8 cellular contexts compared by ENCODE assay signal in genomic region chr2:39494784-39495251, GRCh38. TPM values are rescaled to one million over a fixed set of nuclear protein-coding genes. Genes with fewer than 3 reads are reported as not detected.
A peak's percentile ranks its signal among the peaks of the same experiment; 100 is the strongest.
DNase-seq lines count a peak whose midpoint lies in the region; ATAC-seq and TF ChIP-seq lines count a peak whose summit lies in the region.

No MANE protein-coding gene starts in this region.

- H3K27ac Mint-ChIP-seq in HFFc6, result peak overlapping the region; percentile 85

- H3K4me3 Mint-ChIP-seq in HFFc6, result peak overlapping the region; percentile 61

- intact Hi-C loops in right cardiac atrium (cut with DNase I), result loop anchor here in 1 of 4 donors (5.0 kb wide), 1 partner anchor 58 kb away; the partner anchor contains the start of gene MAP4K3
- intact Hi-C loops in vagina (cut with DNase I), result no loop called here

- H3K27ac ChIP-seq in right cardiac atrium (ENCODE audit: low read length) (peak overlapping the region; percentile 70), vagina (no peak overlapping the region)

- WGBS in right cardiac atrium, result 30% methylated on average over 6 of the region's 6 CpGs

- H3K4me3 ChIP-seq in right cardiac atrium (ENCODE audit: low read length) (no peak overlapping the region), vagina (no peak overlapping the region)

- peaks cover 4% of the 10 kb centered on the region; the same call in 1 of the 2 replicates for H3K36me3 Mint-ChIP-seq in HFFc6 (ENCODE audit: low read depth)

- no peaks in the 10 kb centered on the region for H3K27me3 Mint-ChIP-seq in HFFc6 (ENCODE audit: insufficient read depth)

- peak; percentile 37 for ATAC-seq in GM18519 (IDR thresholded peaks at IDR 0.05; ENCODE audit: low FRiP score, unreplicated experiment)
- peak; percentile 59 to 67 for ATAC-seq in right cardiac atrium

- peaks cover 85% of the 10 kb centered on the region for H3K4me1 Mint-ChIP-seq in HFFc6 (ENCODE audit: low read depth)

- H3K4me1 ChIP-seq in right cardiac atrium (ENCODE audit: control insufficient read depth, insufficient read depth, low read length), result peaks cover 11% of the 10 kb centered on the region
- H3K4me1 ChIP-seq in vagina, result peaks cover 3% of the 10 kb centered on the region

- H3K9me3 Mint-ChIP-seq in HFFc6, result no peaks in the 10 kb centered on the region

- peak; percentile 33; the same call in 1 of the 2 replicates for TF ChIP-seq CTCF in HFFc6 (IDR thresholded peaks at IDR 0.05)
- no peak for TF ChIP-seq CTCF in vagina (IDR thresholded peaks at IDR 0.05)

- TF ChIP-seq POLR2A in vagina (IDR thresholded peaks at IDR 0.05), result no peak

- no peaks in the 10 kb centered on the region for H3K36me3 ChIP-seq in vagina

- H3K9me3 ChIP-seq in right cardiac atrium (ENCODE audit: control insufficient read depth, low read length) (no peaks in the 10 kb centered on the region), vagina (no peaks in the 10 kb centered on the region)

- DNase-seq in HFFc6 (peak; percentile 95), right cardiac atrium (peak in 1 of 3 donors; percentile 22), vagina (ENCODE audit: extremely low spot score in 2 of 2) (no peak), NCI-H1930 (lab: John Stamatoyannopoulos, UW) (no peak), HuH-7 (ENCODE audit: low spot score) (no peak)
- no peak for DNase-seq in NK-92 treated with Interleukin-12 subunit alpha and Interleukin-12 subunit beta, amount 100 ng/mL, for 24 hours (lab: John Stamatoyannopoulos, UW)

- H3K27me3 ChIP-seq in right cardiac atrium (ENCODE audit: control insufficient read depth, insufficient read depth) (no peaks in the 10 kb centered on the region), vagina (no peaks in the 10 kb centered on the region)

TF ChIP-seq in PFSK-1, 5 proteins besides CTCF, POLR2A, EP300 and RAD21:
- peak; percentile 96 for TF ChIP-seq FOXP2 (optimal IDR thresholded peaks at IDR 0.05; ENCODE audit: borderline replicate concordance, extremely low read depth, extremely low read length, insufficient read depth)
- peak; percentile 27; the same call in 1 of the 2 replicates for TF ChIP-seq TAF1 (IDR thresholded peaks at IDR 0.05; ENCODE audit: borderline replicate concordance, insufficient read depth, low read length)
- peak in 1 of 2 experiments; percentile 37; a peak in 1 of 4 replicates for TF ChIP-seq REST (IDR thresholded peaks at IDR 0.05; ENCODE audit: insufficient read depth in 1 of 2, low read depth in 2 of 2, low read length in 2 of 2)
- TF ChIP-seq POLR2AphosphoS5 (IDR thresholded peaks at IDR 0.05; ENCODE audit: low read depth, low read length), result 0 out of 2 replicates have a peak, but pooled peaks have one; percentile 23
- no peak for TF ChIP-seq SIN3A (IDR thresholded peaks at IDR 0.05; ENCODE audit: borderline replicate concordance, insufficient read depth, low read length)

RNA-seq across cellular contexts. Expression of gene MAP4K3, which starts 57.7 kb away (rescaled TPM):
- 10 to 100 TPM; 28.7 to 34.4 (median 30.7) TPM for total RNA-seq in HFFc6 (2021; fragmentation: NEBNext Ultra II Directional; extraction: Animal tissue kit (Norgen Biotek cat#: 25700))
- polyA plus RNA-seq in PFSK-1 (2012; ENCODE audit: insufficient read length, low read depth), result 8.3 TPM
- total RNA-seq in right cardiac atrium (10 to 100 TPM; 39.3 to 50.0 (median 43.5) TPM), vagina (38.5 TPM)
- 18.7 TPM for polyA plus RNA-seq in right cardiac atrium
